Comparison of ENCODE assay signal across 28 cellular contexts in genomic region chr3:142033292-142033691, GRCh38.
"Had no signal": no experiment of that assay in that cellular context is flagged by ENCODE, and none has a peak within 500 bp of the region (broad histone marks: within the 10 kb centered on the region; RNA-seq: fewer than 3 reads in every experiment).

No MANE protein-coding gene starts in this region.

- H3K9me3 ChIP-seq: colonic mucosa, esophagus muscularis mucosa, esophagus squamous epithelium, gastrocnemius medialis, gastroesophageal sphincter, heart left ventricle, heart right ventricle had no signal

- H3K27me3 Mint-ChIP-seq: dendritic cell treated with granulocyte-macrophage colony-stimulating factor and Interleukin-4, amounts not matched to agents 40 ng/mL and 50 ng/mL, for 4 days; effector memory CD8-positive, alpha-beta T cell had no signal

- H3K4me3 ChIP-seq: colonic mucosa, coronary artery, dorsolateral prefrontal cortex, esophagus muscularis mucosa, esophagus squamous epithelium, gastrocnemius medialis, gastroesophageal sphincter, heart left ventricle, heart right ventricle had no signal

- H3K36me3 ChIP-seq: colonic mucosa, esophagus muscularis mucosa, esophagus squamous epithelium, gastrocnemius medialis, gastroesophageal sphincter, heart left ventricle, heart right ventricle had no signal

- H3K4me3 Mint-ChIP-seq: dendritic cell treated with granulocyte-macrophage colony-stimulating factor and Interleukin-4, amounts not matched to agents 40 ng/mL and 50 ng/mL, for 4 days; effector memory CD8-positive, alpha-beta T cell; endodermal cell had no signal

- FAIRE-seq: colon, endometrium, endothelial cell of umbilical vein, frontal cortex had no signal

- DNase-seq: colonic mucosa; cortex of kidney; dermis blood vessel endothelial cell; dorsolateral prefrontal cortex; effector CD4-positive, alpha-beta T cell; effector CD8-positive, alpha-beta T cell; effector memory CD4-positive, alpha-beta T cell; effector memory CD8-positive, alpha-beta T cell; endodermal cell; esophagus squamous epithelium; foreskin fibroblast; foreskin keratinocyte; foreskin melanocyte; gastrocnemius medialis; glutamatergic neuron; head of caudate nucleus; heart left ventricle; heart right ventricle had no signal

- H3K4me1 ChIP-seq: colonic mucosa had no signal

- H3K27me3 ChIP-seq: colonic mucosa, dorsolateral prefrontal cortex, esophagus squamous epithelium, foreskin keratinocyte, gastrocnemius medialis, gastroesophageal sphincter, heart left ventricle, heart right ventricle had no signal

- ATAC-seq: effector memory CD8-positive, alpha-beta T cell; esophagus mucosa; foreskin keratinocyte; gastrocnemius medialis; gastroesophageal sphincter; heart left ventricle; heart right ventricle had no signal

- H3K9me3 Mint-ChIP-seq: dendritic cell treated with granulocyte-macrophage colony-stimulating factor and Interleukin-4, amounts not matched to agents 40 ng/mL and 50 ng/mL, for 4 days; effector memory CD8-positive, alpha-beta T cell had no signal

- H3K27ac Mint-ChIP-seq: dendritic cell treated with granulocyte-macrophage colony-stimulating factor and Interleukin-4, amounts not matched to agents 40 ng/mL and 50 ng/mL, for 4 days; effector memory CD8-positive, alpha-beta T cell; endodermal cell had no signal

- H3K27ac ChIP-seq: colonic mucosa, coronary artery, dorsolateral prefrontal cortex, epithelial cell of prostate, esophagus muscularis mucosa, esophagus squamous epithelium, foreskin keratinocyte, gastrocnemius medialis, gastroesophageal sphincter, heart left ventricle, heart right ventricle had no signal
